27 cellular contexts compared by ENCODE assay signal in the genomic region with DNA sequence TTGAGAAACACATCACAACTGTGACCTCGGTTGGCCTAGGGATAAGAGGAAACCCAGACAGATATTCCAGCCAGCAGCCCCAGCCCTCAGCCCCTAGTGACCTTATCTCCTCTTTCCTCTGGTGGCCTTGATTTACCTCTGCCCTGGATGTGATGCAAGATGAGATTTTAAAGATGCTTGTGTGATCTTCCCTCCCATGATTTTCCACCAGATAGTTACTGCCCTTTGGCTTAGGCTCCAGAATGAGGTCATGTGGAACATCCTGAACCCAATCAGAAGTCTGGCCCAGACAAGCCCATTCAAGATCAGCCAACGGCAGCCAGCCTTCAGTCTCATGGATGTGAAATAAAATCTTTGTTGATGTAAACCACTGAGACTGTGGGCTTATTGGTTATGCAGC.
DNase-seq lines count a peak whose midpoint lies in the region; ATAC-seq and TF ChIP-seq lines count a peak whose summit lies in the region.
"Had no signal": no experiment of that assay in that cellular context is flagged by ENCODE, and none has a peak within 500 bp of the region (broad histone marks: within the 10 kb centered on the region; RNA-seq: fewer than 3 reads in every experiment).

No MANE protein-coding gene starts in this region.

- H2AK5ac ChIP-seq in trophoblast cell (ENCODE audit: low read length), result no peak overlapping the region

- H2BK12ac ChIP-seq in trophoblast cell (ENCODE audit: low read length), result no peak overlapping the region

- intact Hi-C loops in Right ventricle myocardium superior (cut with DNase I) (no loop called here), right cardiac atrium (cut with DNase I) (loop anchor here in 2 of 4 donors (10.0 kb wide), 1 partner anchor 119 kb away; a partner anchor contains a TSS)

- TF ChIP-seq CTCF in liver (IDR thresholded peaks at IDR 0.05; ENCODE audit: low read depth, low read length, missing input control), result no peak
- no peak for TF ChIP-seq CTCF in GM13977 (IDR thresholded peaks at IDR 0.05; ENCODE audit: extremely low read depth, insufficient read depth, missing control alignments)

- H3K4me1 ChIP-seq in right cardiac atrium (ENCODE audit: control insufficient read depth, insufficient read depth, low read length) (peaks cover 10% of the 10 kb centered on the region), liver (ENCODE audit: control insufficient read depth in 4 of 4, insufficient read depth in 4 of 4, low read length in 3 of 4) (peaks cover 7 to 28% (median 20%) of the 10 kb centered on the region in 4 donors), trophoblast cell (ENCODE audit: control insufficient read depth in 1 of 2, insufficient read depth in 2 of 2, low read length in 2 of 2) (peaks cover 0 to 8% of the 10 kb centered on the region in 2 experiments), skeletal muscle tissue (ENCODE audit: control insufficient read depth in 3 of 3, insufficient read depth in 3 of 3, low read length in 3 of 3) (peaks cover 14 to 29% (median 14%) of the 10 kb centered on the region in 3 donors)
- H3K4me1 ChIP-seq: BE2C had no signal

- no peak overlapping the region for H2BK120ac ChIP-seq in trophoblast cell (ENCODE audit: insufficient read depth, low read length, poor library complexity)

- H3K14ac ChIP-seq in trophoblast cell (ENCODE audit: low read length), result no peak overlapping the region

- no peak overlapping the region for H3K18ac ChIP-seq in trophoblast cell (ENCODE audit: low read length)

- no peak overlapping the region for H3K4ac ChIP-seq in trophoblast cell (ENCODE audit: low read depth, low read length)

- no peak overlapping the region for H3K4me2 ChIP-seq in trophoblast cell (ENCODE audit: low read length)

- H2BK5ac ChIP-seq in trophoblast cell (ENCODE audit: low read depth, low read length, poor library complexity), result no peak overlapping the region

- no peak overlapping the region for H3K4me3 ChIP-seq in right cardiac atrium (ENCODE audit: low read length)
- no peak overlapping the region for H3K4me3 ChIP-seq in liver (ENCODE audit: low read depth in 1 of 3, low read length in 3 of 3)
- H3K4me3 ChIP-seq in trophoblast cell (ENCODE audit: low read depth, low read length), result no peak overlapping the region
- H3K4me3 ChIP-seq in skeletal muscle tissue (ENCODE audit: low read length in 3 of 3), result no peak overlapping the region
- H3K4me3 ChIP-seq: GM12878, SJSA1 had no signal

- H3K27ac ChIP-seq in right cardiac atrium (ENCODE audit: low read length) (no peak overlapping the region), liver (ENCODE audit: low read depth in 1 of 2, low read length in 2 of 2) (peak overlapping the region in 1 of 2 donors; percentile 2), trophoblast cell (ENCODE audit: low read depth, low read length) (no peak overlapping the region), skeletal muscle tissue (ENCODE audit: low read depth, low read length) (peak overlapping the region; percentile 23)
- H3K27ac ChIP-seq: HL-60, SJSA1 had no signal

- ATAC-seq in Right ventricle myocardium superior (ENCODE audit: poor library complexity) (peak; percentile 13), right cardiac atrium (no peak)
- ATAC-seq: GM12878, PC-3 had no signal

- H3K36me3 ChIP-seq in liver (ENCODE audit: control insufficient read depth in 4 of 4, insufficient read depth in 3 of 4, low read depth in 1 of 4, low read length in 3 of 4), result no peaks in the 10 kb centered on the region
- no peaks in the 10 kb centered on the region for H3K36me3 ChIP-seq in trophoblast cell (ENCODE audit: control insufficient read depth in 1 of 2, insufficient read depth in 2 of 2, low read length in 2 of 2)
- H3K36me3 ChIP-seq in skeletal muscle tissue (ENCODE audit: control insufficient read depth in 3 of 3, insufficient read depth in 3 of 3, low read length in 3 of 3), result no peaks in the 10 kb centered on the region
- H3K36me3 ChIP-seq: BE2C, SJSA1 had no signal

- H3K27me3 ChIP-seq in right cardiac atrium (ENCODE audit: control insufficient read depth, insufficient read depth), result no peaks in the 10 kb centered on the region
- H3K27me3 ChIP-seq in liver (ENCODE audit: control insufficient read depth in 4 of 4, insufficient read depth in 4 of 4, low read length in 3 of 4), result no peaks in the 10 kb centered on the region
- no peaks in the 10 kb centered on the region for H3K27me3 ChIP-seq in trophoblast cell (ENCODE audit: insufficient read depth, low read length)
- no peaks in the 10 kb centered on the region for H3K27me3 ChIP-seq in skeletal muscle tissue (ENCODE audit: control insufficient read depth in 3 of 3, insufficient read depth in 3 of 3, low read length in 3 of 3)
- H3K27me3 ChIP-seq: BE2C, SJSA1 had no signal

- no peak overlapping the region for H4K91ac ChIP-seq in trophoblast cell (ENCODE audit: low read depth, low read length)

- H3K9ac ChIP-seq in liver (ENCODE audit: low read depth in 1 of 2, low read length in 2 of 2), result no peak overlapping the region
- no peak overlapping the region for H3K9ac ChIP-seq in trophoblast cell (ENCODE audit: low read length)
- no peak overlapping the region for H3K9ac ChIP-seq in skeletal muscle tissue (ENCODE audit: low read depth in 1 of 3, low read length in 3 of 3)

- no peak overlapping the region for H4K12ac ChIP-seq in trophoblast cell (ENCODE audit: low read depth, low read length)

- WGBS in right cardiac atrium, result 53% methylated on average over 2 of the region's 2 CpGs
- WGBS in liver, result 46% methylated on average over 2 of the region's 2 CpGs
- WGBS in trophoblast cell (ENCODE audit: extremely low coverage, insufficient coverage, insufficient read length), result no CpG with 5 or more reads among the region's 2 CpGs

- no peak for DNase-seq in Right ventricle myocardium superior
- no peak for DNase-seq in right cardiac atrium
- peak; percentile 87 to 95 for DNase-seq in trophoblast cell
- DNase-seq in GM13977 (ENCODE audit: low spot score), result no peak
- no peak for DNase-seq in GM19240 (ENCODE audit: insufficient read length, low spot score)
- no peak for DNase-seq in hepatic stellate cell (ENCODE audit: low spot score)
- DNase-seq: 8988T; ACHN; BE2C; CD8-positive, alpha-beta memory T cell; DMS 273 treated with DMSO at 0.1 percent for 48 hours; DMS79; EL; GDM1; Karpas-422; NCI-H1092; NCI-H1436; NCI-H187; NCI-H524; NCI-H774; NK-92 treated with Interleukin-12 subunit alpha and Interleukin-12 subunit beta, amount 100 ng/mL, for 24 hours; PC-3 had no signal

- H3K23ac ChIP-seq in trophoblast cell (ENCODE audit: low read length), result no peak overlapping the region

- H4K8ac ChIP-seq in trophoblast cell (ENCODE audit: low read depth, low read length), result no peak overlapping the region

- H3K79me1 ChIP-seq in trophoblast cell (ENCODE audit: low read length), result peaks cover 4% of the 10 kb centered on the region

- peak; percentile 47 to 49 for TF ChIP-seq RAD21 in liver (IDR thresholded peaks at IDR 0.05)

- no peak overlapping the region for H2AFZ ChIP-seq in trophoblast cell (ENCODE audit: insufficient read depth, low read length, poor library complexity)

- H3K79me2 ChIP-seq in trophoblast cell (ENCODE audit: control insufficient read depth, insufficient read depth, low read length, poor library complexity), result no peaks in the 10 kb centered on the region

- H3K9me3 ChIP-seq in right cardiac atrium (ENCODE audit: control insufficient read depth, low read length), result no peaks in the 10 kb centered on the region
- no peaks in the 10 kb centered on the region for H3K9me3 ChIP-seq in liver (ENCODE audit: control insufficient read depth in 4 of 4, low read length in 3 of 4)
- H3K9me3 ChIP-seq in trophoblast cell (ENCODE audit: insufficient read depth, low read depth, low read length), result peaks cover 7% of the 10 kb centered on the region
- H3K9me3 ChIP-seq in skeletal muscle tissue (ENCODE audit: control insufficient read depth in 3 of 3, low read length in 3 of 3), result no peaks in the 10 kb centered on the region
- H3K9me3 ChIP-seq: BE2C, SJSA1 had no signal

- in situ Hi-C loops in GM13977 (cut with MboI; ENCODE audit: low pct_unique_long_range_greater_than_20kb, low sequenced_read_pairs, unreplicated experiment), result no loop called here

TF ChIP-seq in liver, 16 proteins besides CTCF, POLR2A, EP300 and RAD21 (continues in another document):
- TF ChIP-seq FOXA1 (IDR thresholded peaks at IDR 0.05), result peak; percentile 17
- TF ChIP-seq HNF4A (conservative IDR thresholded peaks at IDR 0.05), result peak; percentile 78 to 85
- TF ChIP-seq NR2F2 (IDR thresholded peaks at IDR 0.05), result peak; percentile 58
- TF ChIP-seq, protein P1, sequence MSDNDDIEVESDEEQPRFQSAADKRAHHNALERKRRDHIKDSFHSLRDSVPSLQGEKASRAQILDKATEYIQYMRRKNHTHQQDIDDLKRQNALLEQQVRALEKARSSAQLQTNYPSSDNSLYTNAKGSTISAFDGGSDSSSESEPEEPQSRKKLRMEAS (IDR thresholded peaks at IDR 0.05), result peak; percentile 86
- no peak for TF ChIP-seq TAF1 (conservative IDR thresholded peaks at IDR 0.05)
- TF ChIP-seq, protein P2, sequence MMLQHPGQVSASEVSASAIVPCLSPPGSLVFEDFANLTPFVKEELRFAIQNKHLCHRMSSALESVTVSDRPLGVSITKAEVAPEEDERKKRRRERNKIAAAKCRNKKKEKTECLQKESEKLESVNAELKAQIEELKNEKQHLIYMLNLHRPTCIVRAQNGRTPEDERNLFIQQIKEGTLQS (IDR thresholded peaks at IDR 0.05), result peak; percentile 68
- peak; percentile 40 for TF ChIP-seq YY1 (IDR thresholded peaks at IDR 0.05)
- peak; percentile 48 for TF ChIP-seq FOXA2 (IDR thresholded peaks at IDR 0.05)
- peak in 1 of 2 donors; percentile 31 for TF ChIP-seq GABPA (IDR thresholded peaks at IDR 0.05 in 1 of 2, conservative IDR thresholded peaks at IDR 0.05 in 1 of 2)

Comparison
In these comparisons a context has a peak if more than half of its experiments do, and no peak if none do; other contexts are left out.
1. DNase-seq: peak in trophoblast cell (2 of 2); none in Right ventricle myocardium superior (single experiment), right cardiac atrium (0 of 3), GM13977 (single experiment), GM19240 (single experiment) and hepatic stellate cell (single experiment).